ENCODE assay signal across 21 cellular contexts in genomic region chr6:153767127-153767526, GRCh38.
A peak's percentile ranks its signal among the peaks of the same experiment; 100 is the strongest.
DNase-seq lines count a peak whose midpoint lies in the region; ATAC-seq, FAIRE-seq and TF ChIP-seq lines count a peak whose summit lies in the region.
"Had no signal": no experiment of that assay in that cellular context is flagged by ENCODE, and none has a peak within 500 bp of the region (broad histone marks: within the 10 kb centered on the region; RNA-seq: fewer than 3 reads in every experiment).

No MANE protein-coding gene starts in this region.

- no peak overlapping the region for H3K23ac ChIP-seq in H1 (ENCODE audit: insufficient read length)

- no peaks in the 10 kb centered on the region for H3K36me3 Mint-ChIP-seq in Caco-2 (ENCODE audit: insufficient read depth, unreplicated experiment)
- H3K36me3 Mint-ChIP-seq in progenitor cell of endocrine pancreas (ENCODE audit: insufficient read depth) = no peaks in the 10 kb centered on the region
- H3K36me3 Mint-ChIP-seq: CD4-positive, alpha-beta memory T cell had no signal

- no peak overlapping the region for H4K5ac ChIP-seq in H1 (ENCODE audit: insufficient read length, low read depth, low read length)

- H4K8ac ChIP-seq in H1 (ENCODE audit: extremely low read depth, insufficient read depth, low read length) = no peak overlapping the region

- H3K4me3 ChIP-seq in Caco-2 (ENCODE audit: low read depth, low read length) (no peak overlapping the region), H1 (ENCODE audit: extremely low read depth in 1 of 4, insufficient read depth in 2 of 4, low read depth in 3 of 4, low read length in 4 of 4) (no peak overlapping the region), heart right ventricle (no peak overlapping the region), tibial artery (no peak overlapping the region)
- H3K4me3 ChIP-seq: A549, GM23248 had no signal

- no peak overlapping the region for H2BK20ac ChIP-seq in H1 (ENCODE audit: low read length)

- no peaks in the 10 kb centered on the region for H3K23me2 ChIP-seq in H1 (ENCODE audit: low read depth, low read length)

- H3K4me1 Mint-ChIP-seq in Caco-2 (ENCODE audit: low read depth, unreplicated experiment) = peaks cover 10% of the 10 kb centered on the region
- peaks cover 12% of the 10 kb centered on the region for H3K4me1 Mint-ChIP-seq in progenitor cell of endocrine pancreas (ENCODE audit: low read depth)
- H3K4me1 Mint-ChIP-seq: CD4-positive, alpha-beta memory T cell had no signal

- no peak overlapping the region for H2AFZ ChIP-seq in H1 (ENCODE audit: low read length)
- H2AFZ ChIP-seq: GM23248 had no signal

- no peak for ATAC-seq in heart right ventricle
- ATAC-seq in GM21825 (IDR thresholded peaks at IDR 0.05; ENCODE audit: unreplicated experiment) = no peak
- ATAC-seq: A549 had no signal

- no peak overlapping the region for H3K4ac ChIP-seq in H1 (replicated peaks; ENCODE audit: insufficient read length, low read depth, low read length)

- no peak overlapping the region for H2BK12ac ChIP-seq in H1 (ENCODE audit: low read depth, low read length)

- no peak for TF ChIP-seq EP300 in H1 (IDR thresholded peaks at IDR 0.05; ENCODE audit: borderline replicate concordance in 1 of 2, low read depth in 2 of 2, low read length in 2 of 2)

- no peak overlapping the region for H3K4me3 Mint-ChIP-seq in Caco-2 (ENCODE audit: unreplicated experiment)
- peak overlapping the region; percentile 20 for H3K4me3 Mint-ChIP-seq in progenitor cell of endocrine pancreas (ENCODE audit: low read depth)
- H3K4me3 Mint-ChIP-seq: CD4-positive, alpha-beta memory T cell had no signal

- H3K79me2 ChIP-seq in H1 (ENCODE audit: control insufficient read depth in 1 of 2, insufficient read depth in 2 of 2, low read length in 2 of 2) = no peaks in the 10 kb centered on the region

- H4K20me1 ChIP-seq in H1 (replicated peaks in 1 of 2; ENCODE audit: control insufficient read depth in 1 of 2, insufficient read depth in 2 of 2, low read length in 2 of 2) = no peaks in the 10 kb centered on the region

- H3K27ac Mint-ChIP-seq in Caco-2 (ENCODE audit: unreplicated experiment) (peak overlapping the region; percentile 37), progenitor cell of endocrine pancreas (peak overlapping the region; percentile 87)
- H3K27ac Mint-ChIP-seq: CD4-positive, alpha-beta memory T cell had no signal

- no peak overlapping the region for H2BK5ac ChIP-seq in H1 (ENCODE audit: low read depth, low read length)

- no peak for TF ChIP-seq RAD21 in H1 (IDR thresholded peaks at IDR 0.05 in 1 of 2, conservative IDR thresholded peaks at IDR 0.05 in 1 of 2; ENCODE audit: low read depth in 2 of 2, low read length in 2 of 2)

- no peak overlapping the region for H4K91ac ChIP-seq in H1 (replicated peaks; ENCODE audit: insufficient read length, low read length)

- H3K9me3 Mint-ChIP-seq in Caco-2 (ENCODE audit: unreplicated experiment) (no peaks in the 10 kb centered on the region), progenitor cell of endocrine pancreas (ENCODE audit: low read depth) (peaks cover 13% of the 10 kb centered on the region)

- no peak overlapping the region for H3K18ac ChIP-seq in H1 (ENCODE audit: extremely low read depth, low read length)

- H3K4me2 ChIP-seq in H1 (ENCODE audit: insufficient read depth in 1 of 2, low read depth in 2 of 2, low read length in 2 of 2) = no peak overlapping the region
- H3K4me2 ChIP-seq: A549, KMS-11 had no signal

- H3K14ac ChIP-seq in H1 (ENCODE audit: insufficient read length) = no peak overlapping the region

- H2BK120ac ChIP-seq in H1 (replicated peaks; ENCODE audit: low read depth, low read length) = no peak overlapping the region

- FAIRE-seq in H1 (lab: Jason Lieb, UNC) = no peak
- FAIRE-seq: A549, GM12892, H54 had no signal

- H3K27me3 Mint-ChIP-seq in Caco-2 (ENCODE audit: insufficient read depth, unreplicated experiment) = no peaks in the 10 kb centered on the region
- H3K27me3 Mint-ChIP-seq in progenitor cell of endocrine pancreas = no peaks in the 10 kb centered on the region
- H3K27me3 Mint-ChIP-seq: CD4-positive, alpha-beta memory T cell had no signal

- DNase-seq in Caco-2 (peak in 1 of 2 experiments; percentile 8), HuH-7.5 (ENCODE audit: low spot score) (peak; percentile 8), H1 (ENCODE audit: low read depth in 1 of 2, low spot score in 2 of 2) (no peak), progenitor cell of endocrine pancreas (ENCODE audit: low spot score, unreplicated experiment) (no peak), heart right ventricle (no peak), tibial artery (no peak)
- DNase-seq in stimulated activated CD8-positive, alpha-beta memory T cell treated with anti-CD3 and anti-CD28 coated beads, Interleukin-4, amount 100 ng/mL, for 48 hours = no peak
- DNase-seq: AML-193; CD4-positive, alpha-beta memory T cell; DMS 273 treated with DMSO at 0.1 percent for 48 hours; DMS79; GDM1; GM23248; HCEC 1CT had no signal

- H3K27me3 ChIP-seq in Caco-2 (replicated peaks; ENCODE audit: control insufficient read depth, insufficient read depth, low read length) = no peaks in the 10 kb centered on the region
- no peaks in the 10 kb centered on the region for H3K27me3 ChIP-seq in H1 (replicated peaks in 1 of 4; ENCODE audit: control insufficient read depth in 3 of 4, extremely low read depth in 1 of 4, insufficient read depth in 3 of 4, low read length in 3 of 4)
- no peaks in the 10 kb centered on the region for H3K27me3 ChIP-seq in heart right ventricle
- H3K27me3 ChIP-seq in tibial artery = no peaks in the 10 kb centered on the region

- H3K9me3 ChIP-seq in Caco-2 = no peaks in the 10 kb centered on the region
- H3K9me3 ChIP-seq in H1 (ENCODE audit: insufficient read depth in 2 of 2, low read depth in 1 of 2, low read length in 1 of 2) = no peaks in the 10 kb centered on the region
- H3K9me3 ChIP-seq in heart right ventricle = peaks cover 0 to 7% (median 0%) of the 10 kb centered on the region in 11 donors
- H3K9me3 ChIP-seq in tibial artery = no peaks in the 10 kb centered on the region
- H3K9me3 ChIP-seq: A549 had no signal

- no peak overlapping the region for H3K9ac ChIP-seq in H1 (replicated peaks in 1 of 4; ENCODE audit: extremely low read depth in 1 of 4, low read depth in 3 of 4, low read length in 3 of 4)
- H3K9ac ChIP-seq: GM23248, KMS-11 had no signal

- H2AK5ac ChIP-seq in H1 (ENCODE audit: low read depth, low read length) = no peak overlapping the region

- intact Hi-C loops in Caco-2 (cut with micrococcal nuclease; ENCODE audit: unreplicated experiment) (no loop called here), heart right ventricle (cut with DNase I) (no loop called here), tibial artery (cut with DNase I; ENCODE audit: low total_unique reads) (no loop called here)

- no peaks in the 10 kb centered on the region for H3K79me1 ChIP-seq in H1 (ENCODE audit: low read depth, low read length)

- no peak overlapping the region for H2BK15ac ChIP-seq in H1 (ENCODE audit: low read length)

- no peak overlapping the region for H3K56ac ChIP-seq in H1 (replicated peaks; ENCODE audit: insufficient read length, low read depth, low read length)

- no peak for TF ChIP-seq POLR2A in H1 (IDR thresholded peaks at IDR 0.05; ENCODE audit: control extremely low read depth in 1 of 2, low read depth in 2 of 2, low read length in 2 of 2)

- H3K36me3 ChIP-seq in Caco-2 (ENCODE audit: control insufficient read depth, insufficient read depth, low read length) (no peaks in the 10 kb centered on the region), H1 (ENCODE audit: control insufficient read depth in 2 of 4, insufficient read depth in 4 of 4, low read length in 3 of 4) (no peaks in the 10 kb centered on the region), heart right ventricle (no peaks in the 10 kb centered on the region), tibial artery (no peaks in the 10 kb centered on the region)

- 95% methylated on average over 5 of the region's 5 CpGs; no CpG with 5 or more reads in 1 of the 2 experiments for WGBS in H1 (ENCODE audit: extremely low coverage in 1 of 2, insufficient coverage in 1 of 2, insufficient read length in 1 of 2, insufficient replicate concordance in 2 of 2, low coverage in 1 of 2, low lambda C conversion rate in 2 of 2, missing lambda C conversion rate in 1 of 2), 2 experiments
- WGBS in heart right ventricle, 2 donors = 72 to 88% methylated on average over 5 of the region's 5 CpGs

- BruUV-seq in Caco-2 (replicated peaks; lab: Mats Ljungman, UMichigan) = no TSS peak

- CTCF ChIA-PET in Caco-2 (lab: Charles Lee) = no interaction called here
- CTCF ChIA-PET in H1 (lab: Charles Lee; ENCODE audit: partially characterized antibody) = interaction anchor here (0.6 to 0.7 kb wide), 3 partner anchors 47 to 120 kb away, joined by 3 to 4 read pairs (median 3); no protein-coding TSS in a partner anchor

- POLR2A ChIA-PET in Caco-2 (lab: Charles Lee) = no interaction called here
- POLR2A ChIA-PET in H1 (lab: Charles Lee; ENCODE audit: partially characterized antibody) = no interaction called here

- no peak for TF ChIP-seq CTCF in Caco-2 (IDR thresholded peaks at IDR 0.05; ENCODE audit: insufficient read depth in 1 of 2, low read depth in 1 of 2, low read length in 1 of 2, severe bottlenecking in 1 of 2, unreplicated experiment in 1 of 2)
- no peak for TF ChIP-seq CTCF in H1 (IDR thresholded peaks at IDR 0.05; ENCODE audit: control extremely low read depth in 1 of 3, insufficient read depth in 1 of 3, low read depth in 1 of 3, low read length in 3 of 3)
- no peak for TF ChIP-seq CTCF in progenitor cell of endocrine pancreas (IDR thresholded peaks at IDR 0.05; ENCODE audit: unreplicated experiment)
- no peak for TF ChIP-seq CTCF in heart right ventricle (IDR thresholded peaks at IDR 0.05)
- TF ChIP-seq CTCF in tibial artery (IDR thresholded peaks at IDR 0.05) = no peak

- H3K4me1 ChIP-seq in Caco-2 = no peaks in the 10 kb centered on the region
- no peaks in the 10 kb centered on the region for H3K4me1 ChIP-seq in H1 (replicated peaks in 1 of 4; ENCODE audit: control insufficient read depth in 3 of 4, insufficient read depth in 4 of 4, low read length in 3 of 4)
- H3K4me1 ChIP-seq in heart right ventricle = no peaks in the 10 kb centered on the region
- no peaks in the 10 kb centered on the region for H3K4me1 ChIP-seq in tibial artery
- H3K4me1 ChIP-seq: A549 had no signal

- H3K27ac ChIP-seq in H1 (ENCODE audit: low read depth, low read length) = no peak overlapping the region
- no peak overlapping the region for H3K27ac ChIP-seq in heart right ventricle
- no peak overlapping the region for H3K27ac ChIP-seq in tibial artery
- H3K27ac ChIP-seq: A549, C4-2B, GM23248, HL-60, KMS-11 had no signal

TF ChIP-seq in H1, 55 proteins besides CTCF, POLR2A, EP300 and RAD21:
- TF ChIP-seq CEBPB (IDR thresholded peaks at IDR 0.05; ENCODE audit: low read depth, low read length) = peak; percentile 66; the same call in 1 of the 2 replicates
- no peak for TF ChIP-seq CREB1 (IDR thresholded peaks at IDR 0.05)
TF ChIP-seq in H1: peak in this region for 1.
